In genomic region chr1:200260587-200261335, GRCh38 we compare ENCODE assay signal across 25 cellular contexts.
DNase-seq lines count a peak whose midpoint lies in the region; FAIRE-seq and TF ChIP-seq lines count a peak whose summit lies in the region.
"Had no signal": no experiment of that assay in that cellular context is flagged by ENCODE, and none has a peak within 500 bp of the region (broad histone marks: within the 10 kb centered on the region; RNA-seq: fewer than 3 reads in every experiment).

No MANE protein-coding gene starts in this region.

- no peaks in the 10 kb centered on the region for H3K27me3 ChIP-seq in liver (ENCODE audit: control insufficient read depth in 4 of 4, insufficient read depth in 4 of 4, low read length in 3 of 4)
- H3K27me3 ChIP-seq in right atrium auricular region = no peaks in the 10 kb centered on the region
- H3K27me3 ChIP-seq: ascending aorta, gastroesophageal sphincter, upper lobe of left lung had no signal

- no peak overlapping the region for H3K9ac ChIP-seq in liver (ENCODE audit: low read depth in 1 of 2, low read length in 2 of 2)

- H3K4me1 Mint-ChIP-seq in HFFc6 (ENCODE audit: low read depth) = peaks cover 43% of the 10 kb centered on the region
- H3K4me1 Mint-ChIP-seq: activated naive CD4-positive, alpha-beta T cell treated with anti-CD3 and anti-CD28 coated beads, Interleukin-2, amount 50 U/mL, for 24 hours had no signal

- no peak for TF ChIP-seq RAD21 in liver (IDR thresholded peaks at IDR 0.05)

- peak; percentile 45 for DNase-seq in DMS153 (lab: John Stamatoyannopoulos, UW)
- DNase-seq in DMS153 treated with DMSO at 0.1 percent for 48 hours (lab: John Stamatoyannopoulos, UW; ENCODE audit: unreplicated experiment) = no peak
- peak; percentile 28 for DNase-seq in HFFc6
- peak; percentile 77 for DNase-seq in NCI-H748 (lab: John Stamatoyannopoulos, UW; ENCODE audit: unreplicated experiment)
- no peak for DNase-seq in frontal cortex (ENCODE audit: low spot score in 2 of 2)
- DNase-seq in OCI-M2 (lab: John Stamatoyannopoulos, UW; ENCODE audit: unreplicated experiment) = no peak
- no peak for DNase-seq in right atrium auricular region (ENCODE audit: low spot score)
- DNase-seq: activated T-cell treated with anti-CD3 and anti-CD28 coated beads, Interleukin-2, amount 50 U/mL, for 72 hours; C1 segment of cervical spinal cord; central memory CD4-positive, alpha-beta T cell; mammary epithelial cell; MV-4-11; occipital lobe; stimulated activated CD4-positive, alpha-beta T cell treated with anti-CD3 and anti-CD28 coated beads, Interleukin-12 subunit alpha, Interleukin-12 subunit beta, amount 100 ng/mL, for 4 hours; upper lobe of left lung had no signal

- FAIRE-seq in frontal cortex (lab: Jason Lieb, UNC) = no peak
- FAIRE-seq: GM12892, GM19239, K562, keratinocyte, TTC549 had no signal

- peaks cover 0 to 8% (median 0%) of the 10 kb centered on the region in 4 donors for H3K4me1 ChIP-seq in liver (ENCODE audit: control insufficient read depth in 4 of 4, insufficient read depth in 4 of 4, low read length in 3 of 4)
- no peaks in the 10 kb centered on the region for H3K4me1 ChIP-seq in right atrium auricular region
- H3K4me1 ChIP-seq: ascending aorta, gastroesophageal sphincter, upper lobe of left lung had no signal

- no peaks in the 10 kb centered on the region for H3K9me3 Mint-ChIP-seq in HFFc6
- H3K9me3 Mint-ChIP-seq: activated naive CD4-positive, alpha-beta T cell treated with anti-CD3 and anti-CD28 coated beads, Interleukin-2, amount 50 U/mL, for 24 hours; activated T-cell treated with anti-CD3 and anti-CD28 coated beads, Interleukin-2, amount 50 U/mL, for 72 hours had no signal

- no peak overlapping the region for H3K4me3 Mint-ChIP-seq in HFFc6
- H3K4me3 Mint-ChIP-seq: activated naive CD4-positive, alpha-beta T cell treated with anti-CD3 and anti-CD28 coated beads, Interleukin-2, amount 50 U/mL, for 24 hours; activated T-cell treated with anti-CD3 and anti-CD28 coated beads, Interleukin-2, amount 50 U/mL, for 72 hours had no signal

- H3K9me3 ChIP-seq in liver (ENCODE audit: control insufficient read depth in 4 of 4, low read length in 3 of 4) = no peaks in the 10 kb centered on the region
- no peaks in the 10 kb centered on the region for H3K9me3 ChIP-seq in right atrium auricular region
- H3K9me3 ChIP-seq: ascending aorta, gastroesophageal sphincter, upper lobe of left lung had no signal

- 76% methylated on average over 5 of the region's 5 CpGs for WGBS in liver

- peak overlapping the region; percentile 22; the same call in 1 of the 2 replicates for H3K27ac Mint-ChIP-seq in HFFc6
- H3K27ac Mint-ChIP-seq: activated naive CD4-positive, alpha-beta T cell treated with anti-CD3 and anti-CD28 coated beads, Interleukin-2, amount 50 U/mL, for 24 hours; activated T-cell treated with anti-CD3 and anti-CD28 coated beads, Interleukin-2, amount 50 U/mL, for 72 hours had no signal

- TF ChIP-seq CTCF in HFFc6 (IDR thresholded peaks at IDR 0.05) (no peak), liver (IDR thresholded peaks at IDR 0.05; ENCODE audit: low read depth, low read length, missing input control) (no peak), right atrium auricular region (IDR thresholded peaks at IDR 0.05) (no peak)

- H3K36me3 Mint-ChIP-seq in HFFc6 (ENCODE audit: low read depth) = no peaks in the 10 kb centered on the region; the same call in 1 of the 2 replicates
- H3K36me3 Mint-ChIP-seq: activated naive CD4-positive, alpha-beta T cell treated with anti-CD3 and anti-CD28 coated beads, Interleukin-2, amount 50 U/mL, for 24 hours had no signal

- H3K4me3 ChIP-seq in liver (ENCODE audit: low read depth in 1 of 3, low read length in 3 of 3) (no peak overlapping the region), right atrium auricular region (no peak overlapping the region)
- H3K4me3 ChIP-seq: ascending aorta, gastroesophageal sphincter, K562, upper lobe of left lung had no signal

- no peaks in the 10 kb centered on the region; the same call in 1 of the 2 replicates for H3K27me3 Mint-ChIP-seq in HFFc6 (ENCODE audit: insufficient read depth)
- H3K27me3 Mint-ChIP-seq: activated naive CD4-positive, alpha-beta T cell treated with anti-CD3 and anti-CD28 coated beads, Interleukin-2, amount 50 U/mL, for 24 hours had no signal

- no peak overlapping the region for H3K27ac ChIP-seq in liver (ENCODE audit: low read depth in 1 of 2, low read length in 2 of 2)
- H3K27ac ChIP-seq in right atrium auricular region = no peak overlapping the region
- H3K27ac ChIP-seq: ascending aorta, epithelial cell of prostate, gastroesophageal sphincter, upper lobe of left lung had no signal

- H3K36me3 ChIP-seq in liver (ENCODE audit: control insufficient read depth in 4 of 4, insufficient read depth in 3 of 4, low read depth in 1 of 4, low read length in 3 of 4) = no peaks in the 10 kb centered on the region
- no peaks in the 10 kb centered on the region for H3K36me3 ChIP-seq in right atrium auricular region
- H3K36me3 ChIP-seq: ascending aorta, gastroesophageal sphincter, upper lobe of left lung had no signal

TF ChIP-seq in liver, 16 proteins besides CTCF, POLR2A, EP300 and RAD21:
- no peak for TF ChIP-seq ZBTB33 (IDR thresholded peaks at IDR 0.05)
- TF ChIP-seq, protein P1, sequence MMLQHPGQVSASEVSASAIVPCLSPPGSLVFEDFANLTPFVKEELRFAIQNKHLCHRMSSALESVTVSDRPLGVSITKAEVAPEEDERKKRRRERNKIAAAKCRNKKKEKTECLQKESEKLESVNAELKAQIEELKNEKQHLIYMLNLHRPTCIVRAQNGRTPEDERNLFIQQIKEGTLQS (IDR thresholded peaks at IDR 0.05) = no peak
- peak; percentile 67 for TF ChIP-seq FOXA2 (IDR thresholded peaks at IDR 0.05)
- TF ChIP-seq, protein P2, sequence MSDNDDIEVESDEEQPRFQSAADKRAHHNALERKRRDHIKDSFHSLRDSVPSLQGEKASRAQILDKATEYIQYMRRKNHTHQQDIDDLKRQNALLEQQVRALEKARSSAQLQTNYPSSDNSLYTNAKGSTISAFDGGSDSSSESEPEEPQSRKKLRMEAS (IDR thresholded peaks at IDR 0.05) = no peak
- TF ChIP-seq NR2F2 (IDR thresholded peaks at IDR 0.05) = no peak
- no peak for TF ChIP-seq GABPA (IDR thresholded peaks at IDR 0.05 in 1 of 2, conservative IDR thresholded peaks at IDR 0.05 in 1 of 2)
- no peak for TF ChIP-seq EGR1 (IDR thresholded peaks at IDR 0.05; ENCODE audit: low read depth in 2 of 2)
- TF ChIP-seq YY1 (IDR thresholded peaks at IDR 0.05) = no peak
- no peak for TF ChIP-seq SP1 (IDR thresholded peaks at IDR 0.05)
- TF ChIP-seq RXRA (IDR thresholded peaks at IDR 0.05) = no peak
- TF ChIP-seq HNF4A (conservative IDR thresholded peaks at IDR 0.05) = peak in 1 of 2 donors; percentile 28
- TF ChIP-seq HNF4G (IDR thresholded peaks at IDR 0.05) = no peak

Comparison
In these comparisons a context has a peak if more than half of its experiments do, and no peak if none do; other contexts are left out.
1. DNase-seq: peak in DMS153 (single experiment), HFFc6 (single experiment) and NCI-H748 (single experiment); none in DMS153 treated with DMSO at 0.1 percent for 48 hours (single experiment), frontal cortex (0 of 2), OCI-M2 (single experiment) and right atrium auricular region (single experiment).